Comparison of ENCODE assay signal across 18 cellular contexts in the genomic region with DNA sequence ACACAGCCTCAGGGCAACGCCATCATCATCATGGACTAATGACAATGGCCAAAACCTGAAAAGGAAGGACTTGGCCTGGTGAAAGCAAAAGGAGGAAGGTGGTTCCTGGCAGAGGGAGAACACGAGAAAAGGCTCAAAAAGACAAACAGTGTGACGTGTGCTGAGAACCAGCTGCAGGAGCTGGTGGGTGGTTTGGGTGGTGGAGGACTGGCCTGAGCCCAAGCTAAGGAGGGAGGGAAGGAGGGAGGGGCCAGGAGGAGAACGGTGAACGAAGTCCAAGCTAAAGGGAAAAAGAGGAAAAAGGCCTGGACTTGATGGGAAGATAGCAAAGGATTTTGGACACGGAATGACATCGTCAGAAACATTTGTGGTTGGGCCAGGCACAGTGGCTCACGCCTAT.
DNase-seq lines count a peak whose midpoint lies in the region; ATAC-seq, FAIRE-seq and TF ChIP-seq lines count a peak whose summit lies in the region.
"Had no signal": no experiment of that assay in that cellular context is flagged by ENCODE, and none has a peak within 500 bp of the region (broad histone marks: within the 10 kb centered on the region; RNA-seq: fewer than 3 reads in every experiment).

No MANE protein-coding gene starts in this region.

- FAIRE-seq in astrocyte (lab: Jason Lieb, UNC) (no peak), kidney (lab: Jason Lieb, UNC) (no peak)

- H3K27me3 Mint-ChIP-seq in astrocyte (ENCODE audit: low read depth, unreplicated experiment): no peaks in the 10 kb centered on the region
- H3K27me3 Mint-ChIP-seq: effector memory CD8-positive, alpha-beta T cell had no signal

- peaks cover 2% of the 10 kb centered on the region for H4K20me1 ChIP-seq in astrocyte (ENCODE audit: insufficient read depth, low read length)

- no peak overlapping the region for H3K4me2 ChIP-seq in astrocyte (ENCODE audit: low read length)
- H3K4me2 ChIP-seq: KMS-11 had no signal

- peaks cover 4% of the 10 kb centered on the region for H3K36me3 Mint-ChIP-seq in astrocyte (ENCODE audit: low read depth, unreplicated experiment)

- H3K9ac ChIP-seq in astrocyte (ENCODE audit: low read length) (no peak overlapping the region), kidney (ENCODE audit: low read length in 2 of 2) (no peak overlapping the region)
- H3K9ac ChIP-seq: KMS-11 had no signal

- H3K27ac ChIP-seq in astrocyte (ENCODE audit: low read depth, low read length) (no peak overlapping the region), kidney (ENCODE audit: low read depth in 2 of 2, low read length in 2 of 2) (peak overlapping the region; percentile 3 to 26), thoracic aorta (peak overlapping the region in 1 of 2 donors; percentile 34)
- H3K27ac ChIP-seq: KMS-11, left lung, SJCRH30 had no signal

- H3K4me1 ChIP-seq in astrocyte (ENCODE audit: insufficient read depth, low read length) (no peaks in the 10 kb centered on the region), kidney (ENCODE audit: control insufficient read depth in 1 of 2, insufficient read depth in 1 of 2, low read depth in 1 of 2, low read length in 2 of 2) (no peaks in the 10 kb centered on the region), thoracic aorta (ENCODE audit: control insufficient read depth in 1 of 2, low read depth in 2 of 2) (peaks cover 4 to 15% of the 10 kb centered on the region in 2 donors)
- H3K4me1 ChIP-seq: SJCRH30 had no signal

- intact Hi-C loops in Right ventricle myocardium inferior (cut with DNase I) (no loop called here), cardiac septum (cut with DNase I) (no loop called here), kidney (cut with DNase I) (no loop called here)

- TF ChIP-seq CTCF in astrocyte (IDR thresholded peaks at IDR 0.05; ENCODE audit: insufficient read depth, low read depth, low read length) (no peak), kidney (IDR thresholded peaks at IDR 0.05; ENCODE audit: borderline replicate concordance, extremely low read depth, insufficient read depth) (no peak), thoracic aorta (IDR thresholded peaks at IDR 0.05) (no peak)

- H3K9me3 ChIP-seq in astrocyte (ENCODE audit: insufficient read depth, low read depth, low read length) (no peaks in the 10 kb centered on the region), kidney (ENCODE audit: control insufficient read depth in 1 of 2, low read length in 2 of 2) (no peaks in the 10 kb centered on the region), thoracic aorta (no peaks in the 10 kb centered on the region)
- H3K9me3 ChIP-seq: left lung, SJCRH30 had no signal

- no peaks in the 10 kb centered on the region for H3K36me3 ChIP-seq in astrocyte (ENCODE audit: insufficient read depth, low read length)
- H3K36me3 ChIP-seq in kidney (ENCODE audit: control insufficient read depth in 1 of 2, insufficient read depth in 2 of 2, low read length in 2 of 2): no peaks in the 10 kb centered on the region
- H3K36me3 ChIP-seq in thoracic aorta: no peaks in the 10 kb centered on the region
- H3K36me3 ChIP-seq: left lung, SJCRH30 had no signal

- no peaks in the 10 kb centered on the region for H3K4me1 Mint-ChIP-seq in astrocyte (ENCODE audit: low read depth, unreplicated experiment)

- no peak overlapping the region for H3K27ac Mint-ChIP-seq in astrocyte (ENCODE audit: unreplicated experiment)

- H3K79me2 ChIP-seq in astrocyte (ENCODE audit: insufficient read depth, low read length): no peaks in the 10 kb centered on the region

- H3K4me3 ChIP-seq in astrocyte (ENCODE audit: insufficient read depth, low read depth, low read length) (no peak overlapping the region), kidney (ENCODE audit: low read length in 2 of 2) (no peak overlapping the region), thoracic aorta (peak overlapping the region; percentile 23)
- H3K4me3 ChIP-seq: left lung, SJCRH30 had no signal

- H3K27me3 ChIP-seq in astrocyte (ENCODE audit: insufficient read depth, low read length) (no peaks in the 10 kb centered on the region), thoracic aorta (replicated peaks; ENCODE audit: insufficient read depth) (no peaks in the 10 kb centered on the region)
- H3K27me3 ChIP-seq: left lung, SJCRH30 had no signal

- ATAC-seq in Right ventricle myocardium inferior (peak; percentile 29), thoracic aorta (ENCODE audit: insufficient number of reproducible peaks, low FRiP score, low read depth) (no peak), GM18517 (IDR thresholded peaks at IDR 0.05; ENCODE audit: unreplicated experiment) (no peak), GM19395 (IDR thresholded peaks at IDR 0.05; ENCODE audit: unreplicated experiment) (no peak)
- ATAC-seq: effector memory CD8-positive, alpha-beta T cell; left lung; stimulated activated naive CD8-positive, alpha-beta T cell treated with anti-CD3 and anti-CD28 coated beads, Interleukin-15, Interleukin-2, amounts not matched to agents 100 U/mL and 50 U/mL, for 24 hours had no signal

- DNase-seq in Right ventricle myocardium inferior (ENCODE audit: missing footprints): peak; percentile 2
- no peak for DNase-seq in cardiac septum (ENCODE audit: low spot score)
- peak; percentile 65 for DNase-seq in astrocyte (ENCODE audit: low read depth)
- no peak for DNase-seq in kidney
- DNase-seq in thoracic aorta (ENCODE audit: low spot score): no peak
- DNase-seq in NCI-H2227 (lab: John Stamatoyannopoulos, UW; ENCODE audit: unreplicated experiment): no peak
- DNase-seq: activated CD4-positive, alpha-beta T cell treated with anti-CD3 and anti-CD28 coated beads for 48 hours; activated naive CD4-positive, alpha-beta T cell treated with anti-CD3 and anti-CD28 coated beads, Interleukin-2, amount 50 U/mL, for 16 hours; effector memory CD8-positive, alpha-beta T cell; foreskin fibroblast; left lung; NCI-H1436 treated with DMSO at 0.1 percent for 48 hours; NCI-H446 treated with DMSO at 0.1 percent for 48 hours; stimulated activated naive CD8-positive, alpha-beta T cell treated with anti-CD3 and anti-CD28 coated beads, Interleukin-15, Interleukin-2, amounts not matched to agents 100 U/mL and 50 U/mL, for 24 hours had no signal

- H3K4me3 Mint-ChIP-seq in astrocyte (ENCODE audit: unreplicated experiment): no peak overlapping the region
- H3K4me3 Mint-ChIP-seq: effector memory CD8-positive, alpha-beta T cell had no signal

- no peak overlapping the region for H2AFZ ChIP-seq in astrocyte (ENCODE audit: low read depth, low read length)

- no peaks in the 10 kb centered on the region for H3K9me3 Mint-ChIP-seq in astrocyte (ENCODE audit: unreplicated experiment)
- H3K9me3 Mint-ChIP-seq: effector memory CD8-positive, alpha-beta T cell had no signal

Comparison
In these comparisons a context has a peak if more than half of its experiments do, and no peak if none do; other contexts are left out.
1. DNase-seq: peak in Right ventricle myocardium inferior (single experiment) and astrocyte (single experiment); none in cardiac septum (single experiment), kidney (single experiment), thoracic aorta (single experiment) and NCI-H2227 (single experiment).